ENCODE assay signal across 1 cellular context in genomic region chr5:149496166-149496565, GRCh38.
TF ChIP-seq lines count a peak whose summit lies in the region.

No MANE protein-coding gene starts in this region.

TF ChIP-seq in IMR-90, 13 proteins besides CTCF, POLR2A, EP300 and RAD21 (continued from another document):
- TF ChIP-seq MAZ (IDR thresholded peaks at IDR 0.05; ENCODE audit: borderline replicate concordance, low read depth, low read length) (no peak), RFX5 (IDR thresholded peaks at IDR 0.05; ENCODE audit: low read depth, low read length) (no peak), SMC3 (IDR thresholded peaks at IDR 0.05; ENCODE audit: low read depth, low read length) (no peak), RCOR1 (IDR thresholded peaks at IDR 0.05; ENCODE audit: insufficient replicate concordance, low read length) (no peak), CEBPB (IDR thresholded peaks at IDR 0.05; ENCODE audit: low read depth, low read length) (no peak), MAFK (IDR thresholded peaks at IDR 0.05; ENCODE audit: low read depth, low read length) (no peak), CHD1 (IDR thresholded peaks at IDR 0.05; ENCODE audit: low read depth, low read length) (no peak), NFE2L2 (IDR thresholded peaks at IDR 0.05; ENCODE audit: low read depth, low read length) (no peak)
